ENCODE assay signal across 19 cellular contexts in genomic region chr3:185878920-185879319, GRCh38. TPM values are rescaled to one million over a fixed set of nuclear protein-coding genes. Genes with fewer than 3 reads are reported as not detected.
DNase-seq lines count a peak whose midpoint lies in the region; ATAC-seq, FAIRE-seq and TF ChIP-seq lines count a peak whose summit lies in the region.
"Had no signal": no experiment of that assay in that cellular context is flagged by ENCODE, and none has a peak within 500 bp of the region (broad histone marks: within the 10 kb centered on the region; RNA-seq: fewer than 3 reads in every experiment).

No MANE protein-coding gene starts in this region.

- TF ChIP-seq CTCF in HepG2 (CRISPR knock-in tag; IDR thresholded peaks at IDR 0.05) (no peak), right lobe of liver (IDR thresholded peaks at IDR 0.05) (no peak), MM.1S (IDR thresholded peaks at IDR 0.05; ENCODE audit: low read length) (no peak)

- H3K79me2 ChIP-seq in HepG2 (ENCODE audit: insufficient read depth, low read length) (no peaks in the 10 kb centered on the region), MM.1S (ENCODE audit: low read length) (no peaks in the 10 kb centered on the region)

- WGBS in HepG2 (ENCODE audit: low lambda C conversion rate), result 13% methylated on average over 5 of the region's 5 CpGs
- WGBS in right lobe of liver (ENCODE audit: insufficient coverage, low coverage, low lambda C conversion rate, missing lambda C conversion rate), result 79% methylated on average over 4 of the region's 5 CpGs

- H3K9ac ChIP-seq in HepG2 (ENCODE audit: insufficient read depth, low read depth, low read length) (no peak overlapping the region), MM.1S (ENCODE audit: low read length) (no peak overlapping the region)

- no peaks in the 10 kb centered on the region for H3F3A ChIP-seq in MM.1S (ENCODE audit: insufficient read depth, low read length)

- no peaks in the 10 kb centered on the region for H3K9me3 ChIP-seq in HepG2 (ENCODE audit: low read length)
- no peaks in the 10 kb centered on the region for H3K9me3 ChIP-seq in right lobe of liver
- no peaks in the 10 kb centered on the region for H3K9me3 ChIP-seq in SJCRH30 (replicated peaks)
- no peaks in the 10 kb centered on the region for H3K9me3 ChIP-seq in MM.1S (replicated peaks; ENCODE audit: insufficient read depth, low read length)

- no peak overlapping the region for H3K4me3 ChIP-seq in HepG2 (replicated peaks in 1 of 3; ENCODE audit: insufficient read depth in 1 of 3, low read depth in 2 of 3, low read length in 3 of 3)
- H3K4me3 ChIP-seq in right lobe of liver, result no peak overlapping the region
- H3K4me3 ChIP-seq in SJCRH30, result no peak overlapping the region
- no peak overlapping the region for H3K4me3 ChIP-seq in MM.1S (ENCODE audit: low read length)
- H3K4me3 ChIP-seq: GM23338 had no signal

- BruUV-seq in HepG2 (replicated peaks; lab: Mats Ljungman, UMichigan), result no TSS peak

- no peaks in the 10 kb centered on the region for H3K36me3 ChIP-seq in HepG2 (replicated peaks in 1 of 2; ENCODE audit: control insufficient read depth in 1 of 2, insufficient read depth in 2 of 2, low read length in 2 of 2)
- no peaks in the 10 kb centered on the region for H3K36me3 ChIP-seq in right lobe of liver
- H3K36me3 ChIP-seq in SJCRH30, result no peaks in the 10 kb centered on the region
- H3K36me3 ChIP-seq in MM.1S (replicated peaks; ENCODE audit: insufficient read depth, low read length), result no peaks in the 10 kb centered on the region

- ATAC-seq in HepG2, result peak; percentile 76
- ATAC-seq in right lobe of liver, result no peak

- no peaks in the 10 kb centered on the region for H4K20me1 ChIP-seq in HepG2 (ENCODE audit: insufficient read depth, low read length)
- H4K20me1 ChIP-seq in MM.1S (ENCODE audit: insufficient read depth, low read length), result no peaks in the 10 kb centered on the region

- no peak overlapping the region for H2AFZ ChIP-seq in HepG2 (ENCODE audit: low read length)
- H2AFZ ChIP-seq in MM.1S (ENCODE audit: low read length), result no peak overlapping the region
- H2AFZ ChIP-seq: GM23338 had no signal

- in situ Hi-C loops in HepG2 (cut with HindIII; ENCODE audit: extremely low pct_ligation_motif_present, low pct_unique_long_range_greater_than_20kb), result no loop called here

- H3K27me3 ChIP-seq in HepG2 (ENCODE audit: control insufficient read depth in 1 of 2, insufficient read depth in 2 of 2, low read length in 2 of 2), result peaks cover 0 to 16% of the 10 kb centered on the region in 2 experiments; a peak in 2 of 5 replicates
- no peaks in the 10 kb centered on the region for H3K27me3 ChIP-seq in right lobe of liver
- no peaks in the 10 kb centered on the region for H3K27me3 ChIP-seq in SJCRH30
- no peaks in the 10 kb centered on the region for H3K27me3 ChIP-seq in MM.1S (replicated peaks; ENCODE audit: insufficient read depth, low read length)

- DNase-seq in HepG2 (ENCODE audit: low spot score) (no peak), right lobe of liver (no peak), SJCRH30 (peak; percentile 28 to 29), glomerular visceral epithelial cell (ENCODE audit: extremely low spot score) (peak; percentile 53), urothelium cell line (ENCODE audit: low spot score) (peak; percentile 38), DMS79 treated with DMSO at 0.1 percent for 48 hours (lab: John Stamatoyannopoulos, UW) (no peak), MM.1S (no peak), NCI-H510A (lab: John Stamatoyannopoulos, UW) (no peak)
- DNase-seq: DND-41, NCI-H1092 treated with DMSO at 0.1 percent for 48 hours, NCI-H146, NCI-H2029 treated with DMSO at 0.1 percent for 48 hours, NCI-H2171, NCI-H69, SIG-M5 had no signal

- TF ChIP-seq RAD21 in HepG2 (CRISPR knock-in tag; IDR thresholded peaks at IDR 0.05), result no peak

- POLR2A ChIA-PET in HepG2 (lab: Yijun Ruan, JAX), result no interaction called here

- TF ChIP-seq POLR2A in HepG2 (IDR thresholded peaks at IDR 0.05; ENCODE audit: insufficient read depth in 1 of 2, low read depth in 2 of 2, low read length in 2 of 2) (no peak), right lobe of liver (IDR thresholded peaks at IDR 0.05) (no peak)

- CTCF ChIA-PET in HepG2 (lab: Yijun Ruan, JAX; ENCODE audit: low intra/inter-chr PET ratio, low total read pairs), result no interaction called here

- FAIRE-seq in HepG2 (lab: Jason Lieb, UNC) (no peak), urothelium cell line (lab: Jason Lieb, UNC) (peak; percentile 73)
- FAIRE-seq: G401.6 had no signal

- H3K4me2 ChIP-seq in HepG2 (ENCODE audit: low read depth, low read length), result peak overlapping the region; percentile 20; the same call in 1 of the 2 replicates
- no peak overlapping the region for H3K4me2 ChIP-seq in MM.1S (ENCODE audit: low read depth, low read length)
- H3K4me2 ChIP-seq: GM23338 had no signal

- H3K4me1 ChIP-seq in HepG2 (ENCODE audit: insufficient read depth, low read length) (0 out of 2 replicates have a peak, but pooled peaks cover 6% of the 10 kb centered on the region), right lobe of liver (no peaks in the 10 kb centered on the region), SJCRH30 (no peaks in the 10 kb centered on the region), MM.1S (ENCODE audit: low read length) (no peaks in the 10 kb centered on the region)

- TF ChIP-seq EP300 in HepG2 (IDR thresholded peaks at IDR 0.05; ENCODE audit: low read depth in 2 of 2, low read length in 2 of 2) (no peak), HepG2 (CRISPR knock-in tag; IDR thresholded peaks at IDR 0.05; ENCODE audit: borderline replicate concordance) (no peak)

- intact Hi-C loops in HepG2 (cut with micrococcal nuclease; ENCODE audit: unreplicated experiment), result no loop called here
- intact Hi-C loops in right lobe of liver (cut with DNase I), result no loop called here

- H3K9me2 ChIP-seq in MM.1S (replicated peaks; ENCODE audit: insufficient read depth, low read length), result no peaks in the 10 kb centered on the region

- H3K27ac ChIP-seq in HepG2 (ENCODE audit: extremely low read length, insufficient read depth, low read length) (no peak overlapping the region), right lobe of liver (no peak overlapping the region), SJCRH30 (no peak overlapping the region), MM.1S (ENCODE audit: low read length) (no peak overlapping the region)
- H3K27ac ChIP-seq: 22Rv1, RWPE1 had no signal

TF ChIP-seq in HepG2, 621 proteins besides CTCF, POLR2A, EP300 and RAD21 (continues in another document):
- TF ChIP-seq SAP130 (CRISPR knock-in tag; IDR thresholded peaks at IDR 0.05; ENCODE audit: low read depth), result 0 out of 2 replicates have a peak, but pooled peaks have one; percentile 19

RNA-seq across cellular contexts. Expression of gene IGF2BP2, which starts 54.1 kb away (rescaled TPM):
- total RNA-seq in HepG2 (2016; rRNA removed; fragmentation: Illumina TruSeq; extraction: Trizol), result 46.0 and 46.3 TPM in 2 replicates
- total RNA-seq in HepG2 (2016; cell fraction: cytosol; rRNA removed; fragmentation: Illumina TruSeq; extraction: Trizol; ENCODE audit: low read depth), result 27.3 and 31.8 TPM in 2 replicates
- total RNA-seq in HepG2 (2016; cell fraction: insoluble cytoplasmic fraction; rRNA removed; fragmentation: Illumina TruSeq; extraction: Trizol), result 36.6 and 47.1 TPM in 2 replicates
- 57.4 and 59.2 TPM in 2 replicates for total RNA-seq in HepG2 (2016; cell fraction: membrane; rRNA removed; fragmentation: Illumina TruSeq; extraction: Trizol)
- 59.9 and 71.5 TPM in 2 replicates for total RNA-seq in HepG2 (2016; cell fraction: nucleus; rRNA removed; fragmentation: Illumina TruSeq; extraction: Trizol)
- 6.5 and 9.5 TPM in 2 replicates for polyA plus RNA-seq in HepG2 (2011; rRNA removed)
- polyA plus RNA-seq in HepG2 (2011; cell fraction: cytosol; rRNA removed), result 3.6 and 6.7 TPM in 2 replicates
- polyA plus RNA-seq in HepG2 (2011; cell fraction: nucleus; rRNA removed), result 29.6 and 44.5 TPM in 2 replicates
- 93.3 and 101 TPM in 2 replicates for polyA plus RNA-seq in HepG2 (2012)
- 22.3 and 25.9 TPM in 2 replicates for polyA plus RNA-seq in HepG2 (2016; cell fraction: cytosol; fragmentation: Illumina TruSeq; extraction: Trizol; ENCODE audit: low read depth)
- polyA plus RNA-seq in HepG2 (2016; cell fraction: insoluble cytoplasmic fraction; fragmentation: Illumina TruSeq; extraction: Trizol; ENCODE audit: low read depth), result 65.2 and 84.9 TPM in 2 replicates
- 59.1 and 66.3 TPM in 2 replicates for polyA plus RNA-seq in HepG2 (2016; cell fraction: membrane; fragmentation: Illumina TruSeq; extraction: Trizol; ENCODE audit: low read depth)
- 115 and 116 TPM in 2 replicates for polyA plus RNA-seq in HepG2 (2016; cell fraction: nucleus; fragmentation: Illumina TruSeq; extraction: Trizol; ENCODE audit: insufficient read depth, low read depth)
- 11.7 TPM in 1 of 2 replicates, not detected in the other for polyA minus RNA-seq in HepG2 (2011; rRNA and poly(A)+ RNA removed; ENCODE audit: low replicate concordance)
- 13.2 and 23.5 TPM in 2 replicates for polyA minus RNA-seq in HepG2 (2011; cell fraction: cytosol; rRNA and poly(A)+ RNA removed)
- 110 and 124 TPM in 2 replicates for polyA minus RNA-seq in HepG2 (2011; cell fraction: nucleus; rRNA and poly(A)+ RNA removed)
- 1 to 10 TPM in 5 of 6 experiments, under 1 TPM in 1; 0.99 to 3.0 (median 1.8) TPM for total RNA-seq in right lobe of liver
- 45.8 and 50.6 TPM in 2 replicates for total RNA-seq in SJCRH30 (2014; rRNA removed; shearing (Covaris generic))

RNA-seq across cellular contexts. Expression of gene TRA2B, which starts 58.9 kb away (rescaled TPM):
- total RNA-seq in HepG2 (2016; rRNA removed; fragmentation: Illumina TruSeq; extraction: Trizol) (241 and 259 TPM in 2 replicates), right lobe of liver (10 to 100 TPM; 31.0 to 68.5 (median 49.6) TPM)
- 38.2 and 46.4 TPM in 2 replicates for total RNA-seq in HepG2 (2016; cell fraction: cytosol; rRNA removed; fragmentation: Illumina TruSeq; extraction: Trizol; ENCODE audit: low read depth)
- 252 and 280 TPM in 2 replicates for total RNA-seq in HepG2 (2016; cell fraction: insoluble cytoplasmic fraction; rRNA removed; fragmentation: Illumina TruSeq; extraction: Trizol)
- total RNA-seq in HepG2 (2016; cell fraction: membrane; rRNA removed; fragmentation: Illumina TruSeq; extraction: Trizol), result 76.5 and 81.0 TPM in 2 replicates
- 391 and 395 TPM in 2 replicates for total RNA-seq in HepG2 (2016; cell fraction: nucleus; rRNA removed; fragmentation: Illumina TruSeq; extraction: Trizol)
- 83.9 and 105 TPM in 2 replicates for polyA plus RNA-seq in HepG2 (2011; rRNA removed)
- polyA plus RNA-seq in HepG2 (2011; cell fraction: cytosol; rRNA removed), result 65.0 and 65.1 TPM in 2 replicates
- polyA plus RNA-seq in HepG2 (2011; cell fraction: nucleus; rRNA removed), result 235 and 261 TPM in 2 replicates
- polyA plus RNA-seq in HepG2 (2012), result 62.0 and 93.0 TPM in 2 replicates
- 42.7 and 46.3 TPM in 2 replicates for polyA plus RNA-seq in HepG2 (2016; cell fraction: cytosol; fragmentation: Illumina TruSeq; extraction: Trizol; ENCODE audit: low read depth)
- 362 and 401 TPM in 2 replicates for polyA plus RNA-seq in HepG2 (2016; cell fraction: insoluble cytoplasmic fraction; fragmentation: Illumina TruSeq; extraction: Trizol; ENCODE audit: low read depth)
- polyA plus RNA-seq in HepG2 (2016; cell fraction: membrane; fragmentation: Illumina TruSeq; extraction: Trizol; ENCODE audit: low read depth), result 75.5 and 84.5 TPM in 2 replicates
- polyA plus RNA-seq in HepG2 (2016; cell fraction: nucleus; fragmentation: Illumina TruSeq; extraction: Trizol; ENCODE audit: insufficient read depth, low read depth), result 261 and 267 TPM in 2 replicates
- polyA minus RNA-seq in HepG2 (2011; rRNA and poly(A)+ RNA removed; ENCODE audit: low replicate concordance), result 162 and 478 TPM in 2 replicates
- 95.7 and 153 TPM in 2 replicates for polyA minus RNA-seq in HepG2 (2011; cell fraction: cytosol; rRNA and poly(A)+ RNA removed)
- polyA minus RNA-seq in HepG2 (2011; cell fraction: nucleus; rRNA and poly(A)+ RNA removed), result 674 and 713 TPM in 2 replicates
- 304 and 358 TPM in 2 replicates for total RNA-seq in SJCRH30 (2014; rRNA removed; shearing (Covaris generic))

Comparison
In these comparisons a context has a peak if more than half of its experiments do, and no peak if none do; other contexts are left out.
1. RNA of gene IGF2BP2, which starts 54.1 kb away (total RNA-seq): 45.8 to 50.6 TPM in SJCRH30 and 27.3 to 71.5 TPM in HepG2; 0.99 to 3.0 TPM in right lobe of liver; every median in the first group is over 4 times any median in the second.
2. DNase-seq: peak in SJCRH30 (2 of 2), glomerular visceral epithelial cell (single experiment) and urothelium cell line (single experiment); none in HepG2 (single experiment), right lobe of liver (0 of 3), DMS79 treated with DMSO at 0.1 percent for 48 hours (single experiment), MM.1S (single experiment) and NCI-H510A (single experiment).